In the genomic region with DNA sequence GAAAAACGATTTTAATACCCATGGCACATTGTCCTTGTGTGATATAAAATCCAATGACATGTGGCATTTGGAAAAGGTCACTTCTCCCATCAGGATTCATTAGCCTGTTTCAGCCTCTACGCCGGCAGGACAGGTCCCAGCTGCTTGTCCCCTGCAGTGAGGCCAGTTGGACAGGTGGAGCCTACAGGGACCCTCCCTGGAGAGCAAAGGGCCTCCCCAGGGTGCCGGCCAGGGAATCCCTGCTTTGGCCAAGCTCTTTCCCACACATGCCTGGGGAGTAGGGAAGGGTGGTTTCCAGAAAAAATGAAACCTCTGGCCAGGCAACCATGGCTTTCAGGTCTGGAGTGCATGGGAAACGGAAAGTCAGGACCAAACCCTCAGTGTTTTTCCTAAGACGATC, we compare ENCODE assay signal across 20 cellular contexts.
A peak's percentile ranks its signal among the peaks of the same experiment; 100 is the strongest.
DNase-seq lines count a peak whose midpoint lies in the region.
"Had no signal": no experiment of that assay in that cellular context is flagged by ENCODE, and none has a peak within 500 bp of the region (broad histone marks: within the 10 kb centered on the region; RNA-seq: fewer than 3 reads in every experiment).

No MANE protein-coding gene starts in this region.

- peaks cover 0 to 2% (median 0%) of the 10 kb centered on the region in 8 donors for H3K9me3 Mint-ChIP-seq in CD4-positive, alpha-beta memory T cell
- H3K9me3 Mint-ChIP-seq: CD8-positive, alpha-beta memory T cell had no signal

- CTCF ChIA-PET in CD4-positive, alpha-beta memory T cell (lab: Charles Lee; ENCODE audit: partially characterized antibody): interaction anchor here (0.5 to 5.2 kb wide), 3 partner anchors 9 to 40 kb away, joined by 3 to 29 read pairs (median 7); no protein-coding TSS in a partner anchor

- H3K36me3 ChIP-seq in CD4-positive, alpha-beta memory T cell (ENCODE audit: insufficient read depth, low read length): no peaks in the 10 kb centered on the region
- H3K36me3 ChIP-seq: BLaER1 had no signal

- H3K27ac Mint-ChIP-seq in CD4-positive, alpha-beta memory T cell: no peak overlapping the region
- H3K27ac Mint-ChIP-seq: B cell; CD4-positive, CD25-positive, alpha-beta regulatory T cell had no signal

- no peaks in the 10 kb centered on the region for H3K27me3 ChIP-seq in CD4-positive, alpha-beta memory T cell (ENCODE audit: insufficient read depth, low read length)
- H3K27me3 ChIP-seq: BLaER1 had no signal

- peaks cover 8 to 15% of the 10 kb centered on the region in 2 donors for H3K27me3 Mint-ChIP-seq in CD4-positive, alpha-beta memory T cell

- intact Hi-C loops in CD4-positive, alpha-beta memory T cell (cut with micrococcal nuclease): no loop called here

- H3K36me3 Mint-ChIP-seq in CD4-positive, alpha-beta memory T cell: no peaks in the 10 kb centered on the region
- H3K36me3 Mint-ChIP-seq: CD4-positive, CD25-positive, alpha-beta regulatory T cell; CD8-positive, alpha-beta memory T cell had no signal

- H3K4me1 ChIP-seq in CD4-positive, alpha-beta memory T cell (ENCODE audit: insufficient read depth, low read length): no peaks in the 10 kb centered on the region
- H3K4me1 ChIP-seq: BLaER1 had no signal

- peak; percentile 72 for DNase-seq in NCI-H146 (lab: John Stamatoyannopoulos, UW)
- DNase-seq in NCI-H146 treated with DMSO at 0.1 percent for 48 hours (lab: John Stamatoyannopoulos, UW; ENCODE audit: unreplicated experiment): no peak
- DNase-seq in substantia nigra (lab: John Stamatoyannopoulos, UW): no peak
- no peak for DNase-seq in SIG-M5 (lab: John Stamatoyannopoulos, UW)
- no peak for DNase-seq in CD4-positive, alpha-beta memory T cell
- DNase-seq: CD4-positive, CD25-positive, alpha-beta regulatory T cell; CD8-positive, alpha-beta memory T cell; DMS 273 treated with DMSO at 0.1 percent for 48 hours; DMS79; EL; GDM1; GM23248; H7; HCEC 1CT had no signal

- H3K4me1 Mint-ChIP-seq in CD4-positive, alpha-beta memory T cell: no peaks in the 10 kb centered on the region
- H3K4me1 Mint-ChIP-seq: B cell; CD4-positive, CD25-positive, alpha-beta regulatory T cell; CD8-positive, alpha-beta memory T cell had no signal

- H3K4me3 Mint-ChIP-seq in CD4-positive, alpha-beta memory T cell: no peak overlapping the region
- H3K4me3 Mint-ChIP-seq: B cell; CD4-positive, CD25-positive, alpha-beta regulatory T cell; CD8-positive, alpha-beta memory T cell had no signal

- no peak overlapping the region for H3K4me3 ChIP-seq in CD4-positive, alpha-beta memory T cell (ENCODE audit: low read length in 2 of 2)
- H3K4me3 ChIP-seq: BLaER1, GM12878, GM23248 had no signal

- H3K9me3 ChIP-seq in CD4-positive, alpha-beta memory T cell (ENCODE audit: control insufficient read depth in 1 of 2, low read length in 2 of 2): no peaks in the 10 kb centered on the region
- H3K9me3 ChIP-seq: BLaER1 had no signal

- POLR2A ChIA-PET in CD4-positive, alpha-beta memory T cell (lab: Charles Lee; ENCODE audit: partially characterized antibody): no interaction called here

- H3K27ac ChIP-seq in cingulate gyrus (ENCODE audit: low read depth, low read length) (peak overlapping the region; percentile 70), substantia nigra (ENCODE audit: low read depth, low read length, poor library complexity, severe bottlenecking) (peak overlapping the region; percentile 78)
- H3K27ac ChIP-seq in CD4-positive, alpha-beta memory T cell (ENCODE audit: low read depth, low read length): no peak overlapping the region
- H3K27ac ChIP-seq: 22Rv1, BLaER1, C4-2B, GM23248 had no signal
